9 cellular contexts compared by ENCODE assay signal in the genomic region with DNA sequence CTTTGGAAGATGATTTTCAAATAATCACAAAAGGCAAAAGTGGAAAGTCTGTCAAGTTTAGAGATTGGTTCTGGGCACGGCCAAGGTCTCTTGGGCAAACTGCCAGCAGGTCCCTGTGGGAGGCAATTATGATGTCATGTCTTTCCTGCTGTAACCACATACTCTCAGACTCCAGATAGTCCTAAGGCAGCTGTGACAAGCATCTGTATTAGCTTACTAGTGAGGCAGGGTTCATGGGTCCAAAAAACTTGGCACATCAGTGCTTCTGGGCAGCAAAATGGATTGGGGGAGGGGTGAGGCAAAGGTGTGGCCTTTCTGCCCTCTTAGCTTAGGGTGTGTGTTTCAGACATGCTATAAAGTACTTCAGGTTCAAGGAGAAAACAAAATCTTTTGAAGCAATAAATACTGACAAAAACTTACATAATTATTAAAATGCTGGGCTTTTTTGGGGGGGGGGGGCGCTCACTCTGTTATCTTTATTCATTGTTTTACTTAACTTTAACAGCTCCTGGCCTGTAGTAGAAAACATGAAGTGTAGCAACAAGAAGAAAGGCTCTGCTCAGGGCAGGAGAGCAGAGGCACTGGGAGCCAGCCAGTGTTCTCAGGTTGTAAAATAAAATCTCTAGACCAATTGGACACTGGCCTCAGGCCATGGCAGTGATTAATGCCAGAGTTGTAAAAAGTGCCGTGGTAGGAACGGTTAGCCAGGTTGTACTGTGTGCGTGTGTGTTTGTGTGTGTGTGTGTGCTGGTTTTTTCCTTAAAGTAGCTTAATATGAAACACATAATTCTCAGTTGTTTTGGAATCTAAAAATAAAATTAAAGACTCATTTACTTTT. TPM values are rescaled to one million over a fixed set of nuclear protein-coding genes. Genes with fewer than 3 reads are reported as not detected.
DNase-seq lines count a peak whose midpoint lies in the region; TF ChIP-seq lines count a peak whose summit lies in the region.
"Had no signal": no experiment of that assay in that cellular context is flagged by ENCODE, and none has a peak within 500 bp of the region (broad histone marks: within the 10 kb centered on the region; RNA-seq: fewer than 3 reads in every experiment).

No MANE protein-coding gene starts in this region.

- H3K27ac ChIP-seq in KMS-11, result no peak overlapping the region
- peak overlapping the region; percentile 28; the same call in 1 of the 2 replicates for H3K27ac ChIP-seq in SJCRH30
- peak overlapping the region; percentile 70 for H3K27ac ChIP-seq in colonic mucosa
- peak overlapping the region; percentile 38 to 75 for H3K27ac ChIP-seq in mucosa of rectum (ENCODE audit: low read depth in 2 of 2, low read length in 2 of 2)
- H3K27ac ChIP-seq in transverse colon, result peak overlapping the region; percentile 75 to 84 (median 80)
- no peak overlapping the region for H3K27ac ChIP-seq in neuronal stem cell (replicated peaks; ENCODE audit: low read length)

- no peak overlapping the region for H2BK5ac ChIP-seq in neuronal stem cell (ENCODE audit: low read length)

- H3K4me1 ChIP-seq in KMS-11 (ENCODE audit: low read depth, poor library complexity, severe bottlenecking) (peaks cover 27% of the 10 kb centered on the region), SJCRH30 (peaks cover 22% of the 10 kb centered on the region), colonic mucosa (peaks cover 8% of the 10 kb centered on the region), mucosa of rectum (ENCODE audit: control insufficient read depth in 2 of 2, insufficient read depth in 2 of 2, low read length in 2 of 2) (peaks cover 8 to 15% of the 10 kb centered on the region in 2 donors), transverse colon (peaks cover 8 to 28% (median 21%) of the 10 kb centered on the region in 4 donors), neuronal stem cell (ENCODE audit: control insufficient read depth in 2 of 2, insufficient read depth in 1 of 2, low read depth in 1 of 2, low read length in 2 of 2) (no peaks in the 10 kb centered on the region)

- no peaks in the 10 kb centered on the region for H3K79me1 ChIP-seq in neuronal stem cell (ENCODE audit: low read depth, low read length)

- no peak overlapping the region for H2BK15ac ChIP-seq in neuronal stem cell (ENCODE audit: low read length)

- H4K91ac ChIP-seq in neuronal stem cell (ENCODE audit: low read depth, low read length, poor library complexity), result no peak overlapping the region

- no peaks in the 10 kb centered on the region for H3K79me2 ChIP-seq in KMS-11 (ENCODE audit: insufficient read depth, low read depth)

- no peak overlapping the region for H4K8ac ChIP-seq in neuronal stem cell (ENCODE audit: low read depth, low read length)

- WGBS in transverse colon (ENCODE audit: low coverage in 1 of 2), 2 donors, result 13 to 25% methylated on average over 3 to 5 of the region's 5 CpGs
- no CpG with 5 or more reads among the region's 5 CpGs for WGBS in neuronal stem cell (ENCODE audit: extremely low coverage in 2 of 2, insufficient read length in 2 of 2, insufficient replicate concordance in 1 of 2), 2 donors

- no peaks in the 10 kb centered on the region for H4K20me1 ChIP-seq in KMS-11 (ENCODE audit: insufficient read depth)

- no peaks in the 10 kb centered on the region for H3K27me3 ChIP-seq in KMS-11 (ENCODE audit: insufficient read depth, low read depth)
- no peaks in the 10 kb centered on the region for H3K27me3 ChIP-seq in SJCRH30
- H3K27me3 ChIP-seq in colonic mucosa, result no peaks in the 10 kb centered on the region
- no peaks in the 10 kb centered on the region for H3K27me3 ChIP-seq in mucosa of rectum (ENCODE audit: control insufficient read depth in 2 of 2, insufficient read depth in 2 of 2, low read length in 2 of 2)
- no peaks in the 10 kb centered on the region for H3K27me3 ChIP-seq in transverse colon
- H3K27me3 ChIP-seq in neuronal stem cell (ENCODE audit: control insufficient read depth in 3 of 3, insufficient read depth in 3 of 3, low read depth in 1 of 3, low read length in 3 of 3), result no peaks in the 10 kb centered on the region

- peak overlapping the region; percentile 27 for H3K4me2 ChIP-seq in KMS-11
- H3K4me2 ChIP-seq in neuronal stem cell (ENCODE audit: insufficient read depth, low read length, poor library complexity, severe bottlenecking), result no peak overlapping the region

- in situ Hi-C loops in transverse colon (cut with MboI; ENCODE audit: low pct_ligation_motif_present in 1 of 4, low pct_unique_long_range_greater_than_20kb in 1 of 4, low sequenced_read_pairs in 3 of 4), result no loop called here

- no peak overlapping the region for H3K18ac ChIP-seq in neuronal stem cell (ENCODE audit: low read length)

- no peak for TF ChIP-seq POLR2A in transverse colon (IDR thresholded peaks at IDR 0.05)

- no peak overlapping the region for H2BK120ac ChIP-seq in neuronal stem cell (ENCODE audit: low read depth, low read length)

- DNase-seq in SIG-M5 treated with dmso at 0.1 percent for 504 hours (lab: John Stamatoyannopoulos, UW; ENCODE audit: unreplicated experiment) (peak; percentile 39), SIG-M5 (lab: John Stamatoyannopoulos, UW) (no peak), SJCRH30 (peak; percentile 90 to 96), colonic mucosa (peak; percentile 85), transverse colon (peak; percentile 88), neuronal stem cell (ENCODE audit: low spot score) (no peak)
- DNase-seq: CD4-positive, CD25-positive, alpha-beta regulatory T cell had no signal

- H3K9ac ChIP-seq in KMS-11, result no peak overlapping the region
- peak overlapping the region in 1 of 2 donors; percentile 7 for H3K9ac ChIP-seq in colonic mucosa (ENCODE audit: low read depth in 2 of 2, low read length in 2 of 2)
- peak overlapping the region; percentile 24 to 32 for H3K9ac ChIP-seq in mucosa of rectum (ENCODE audit: low read depth in 1 of 2, low read length in 2 of 2)
- H3K9ac ChIP-seq in neuronal stem cell (ENCODE audit: low read depth, low read length, poor library complexity), result no peak overlapping the region

- peak; percentile 55 for TF ChIP-seq EP300 in transverse colon (IDR thresholded peaks at IDR 0.05; ENCODE audit: low read depth)

- H3K9me3 ChIP-seq in SJCRH30 (replicated peaks), result no peaks in the 10 kb centered on the region
- no peaks in the 10 kb centered on the region for H3K9me3 ChIP-seq in colonic mucosa
- no peaks in the 10 kb centered on the region for H3K9me3 ChIP-seq in mucosa of rectum (ENCODE audit: control insufficient read depth in 2 of 2, low read length in 2 of 2)
- no peaks in the 10 kb centered on the region for H3K9me3 ChIP-seq in transverse colon
- peaks cover 2 to 4% of the 10 kb centered on the region in 2 donors for H3K9me3 ChIP-seq in neuronal stem cell (replicated peaks in 1 of 2; ENCODE audit: control insufficient read depth in 2 of 2, insufficient read depth in 1 of 2, low read depth in 1 of 2, low read length in 2 of 2)

- peak overlapping the region; percentile 10; the same call in 1 of the 2 replicates for H2AFZ ChIP-seq in KMS-11 (ENCODE audit: low read depth)
- H2AFZ ChIP-seq in neuronal stem cell (ENCODE audit: low read length), result no peak overlapping the region

- H3K23ac ChIP-seq in neuronal stem cell (ENCODE audit: low read depth, low read length, poor library complexity), result no peak overlapping the region

- H2BK12ac ChIP-seq in neuronal stem cell (ENCODE audit: low read length), result no peak overlapping the region

- no peak for TF ChIP-seq CTCF in KMS-11 (conservative IDR thresholded peaks at IDR 0.05; ENCODE audit: low read depth, low read length)
- no peak for TF ChIP-seq CTCF in colonic mucosa (IDR thresholded peaks at IDR 0.05)
- TF ChIP-seq CTCF in transverse colon (IDR thresholded peaks at IDR 0.05), result no peak

- H2AK5ac ChIP-seq in neuronal stem cell (ENCODE audit: low read depth, low read length), result no peak overlapping the region

- H3K4me3 ChIP-seq in KMS-11 (IDR thresholded peaks at IDR 0.05; ENCODE audit: insufficient read depth, low read depth, low read length), result peak overlapping the region; percentile 36
- no peak overlapping the region for H3K4me3 ChIP-seq in SJCRH30
- no peak overlapping the region for H3K4me3 ChIP-seq in colonic mucosa
- no peak overlapping the region for H3K4me3 ChIP-seq in mucosa of rectum (ENCODE audit: low read length in 2 of 2)
- no peak overlapping the region for H3K4me3 ChIP-seq in transverse colon
- H3K4me3 ChIP-seq in neuronal stem cell (ENCODE audit: low read length in 2 of 2), result no peak overlapping the region

- intact Hi-C loops in colonic mucosa (cut with DNase I), result no loop called here
- intact Hi-C loops in transverse colon (cut with DNase I; ENCODE audit: low total_unique reads), result no loop called here

- H3K36me3 ChIP-seq in KMS-11 (ENCODE audit: insufficient read depth) (no peaks in the 10 kb centered on the region), SJCRH30 (no peaks in the 10 kb centered on the region), colonic mucosa (no peaks in the 10 kb centered on the region), mucosa of rectum (ENCODE audit: control insufficient read depth in 2 of 2, insufficient read depth in 2 of 2, low read length in 2 of 2) (no peaks in the 10 kb centered on the region), transverse colon (no peaks in the 10 kb centered on the region), neuronal stem cell (replicated peaks in 1 of 2; ENCODE audit: control insufficient read depth in 2 of 2, insufficient read depth in 2 of 2, low read length in 2 of 2) (no peaks in the 10 kb centered on the region)

- H3K4ac ChIP-seq in neuronal stem cell (ENCODE audit: low read length), result no peak overlapping the region

- H3K14ac ChIP-seq in neuronal stem cell (ENCODE audit: low read length), result no peak overlapping the region

RNA-seq across cellular contexts. Expression of gene TANC1, which starts 14.3 kb away (rescaled TPM):
- total RNA-seq in SJCRH30 (2014; rRNA removed; shearing (Covaris generic)), result 13.5 and 15.1 TPM in 2 replicates
- total RNA-seq in colonic mucosa (10 to 100 TPM; 28.3 to 32.7 TPM), transverse colon (100 to 1,000 TPM in 1 of 4 donors, 10 to 100 TPM in 3; 34.5 to 125 (median 47.0) TPM)
- polyA plus RNA-seq in neuronal stem cell (2013, experiment 1 of 2), result 1.3 TPM
- 1.2 TPM for polyA plus RNA-seq in neuronal stem cell (2013, experiment 2 of 2)

Comparison
In these comparisons a context has a peak if more than half of its experiments do, and no peak if none do; other contexts are left out.
1. DNase-seq: peak in SIG-M5 treated with dmso at 0.1 percent for 504 hours (single experiment), SJCRH30 (2 of 2), colonic mucosa (single experiment) and transverse colon (single experiment); none in SIG-M5 (single experiment) and neuronal stem cell (single experiment).
2. H3K27ac ChIP-seq: peak in SJCRH30 (single experiment), colonic mucosa (single experiment), mucosa of rectum (2 of 2) and transverse colon (4 of 4); none in KMS-11 (single experiment) and neuronal stem cell (single experiment).
3. H3K9ac ChIP-seq: peak in mucosa of rectum (2 of 2); none in KMS-11 (single experiment) and neuronal stem cell (single experiment).